8 cellular contexts compared by ENCODE assay signal in genomic region chr5:148186248-148187003, GRCh38. TPM values are rescaled to one million over a fixed set of nuclear protein-coding genes. Genes with fewer than 3 reads are reported as not detected.
DNase-seq lines count a peak whose midpoint lies in the region; ATAC-seq and TF ChIP-seq lines count a peak whose summit lies in the region.

No MANE protein-coding gene starts in this region.

- ATAC-seq in GM18519 (IDR thresholded peaks at IDR 0.05; ENCODE audit: low FRiP score, unreplicated experiment) (peak; percentile 70), HG02938 (IDR thresholded peaks at IDR 0.05; ENCODE audit: unreplicated experiment) (peak; percentile 71), right lobe of liver (peak; percentile 63 to 79 (median 70))

- H3K27ac ChIP-seq in right lobe of liver (no peak overlapping the region), substantia nigra (ENCODE audit: low read depth, low read length, poor library complexity, severe bottlenecking) (no peak overlapping the region)

- TF ChIP-seq CTCF in right lobe of liver (IDR thresholded peaks at IDR 0.05), result no peak

- no peak overlapping the region for H3K4me3 ChIP-seq in right lobe of liver

- DNase-seq in SIG-M5 (lab: John Stamatoyannopoulos, UW), result peak; percentile 5
- DNase-seq in right lobe of liver, result no peak
- no peak for DNase-seq in NAMALWA (ENCODE audit: low spot score)
- DNase-seq in NCI-H2107 treated with DMSO at 0.1 percent for 48 hours (lab: John Stamatoyannopoulos, UW; ENCODE audit: unreplicated experiment), result no peak
- DNase-seq in substantia nigra (lab: John Stamatoyannopoulos, UW), result no peak
- no peak for DNase-seq in NCI-H524 treated with DMSO at 0.1 percent for 48 hours (lab: John Stamatoyannopoulos, UW)

- 40% methylated on average over 3 of the region's 3 CpGs for WGBS in right lobe of liver (ENCODE audit: insufficient coverage, low coverage, low lambda C conversion rate, missing lambda C conversion rate)

- H3K9me3 ChIP-seq in right lobe of liver, result no peaks in the 10 kb centered on the region

- no peaks in the 10 kb centered on the region for H3K4me1 ChIP-seq in right lobe of liver

- TF ChIP-seq POLR2A in right lobe of liver (IDR thresholded peaks at IDR 0.05), result no peak

- no peaks in the 10 kb centered on the region for H3K36me3 ChIP-seq in right lobe of liver

- no peaks in the 10 kb centered on the region for H3K27me3 ChIP-seq in right lobe of liver

- intact Hi-C loops in right lobe of liver (cut with DNase I), result no loop called here

RNA-seq across cellular contexts. Expression of gene SPINK6, which starts 16.4 kb away (rescaled TPM):
- total RNA-seq in right lobe of liver, result not detected

RNA-seq across cellular contexts. Expression of gene SPINK14, which starts 18.1 kb away (rescaled TPM):
- total RNA-seq in right lobe of liver, result not detected

RNA-seq across cellular contexts. Expression of gene MARCOL, which starts 51.9 kb away (rescaled TPM):
- total RNA-seq in right lobe of liver, result not detected
